1 cellular context compared by ENCODE assay signal in the genomic region with DNA sequence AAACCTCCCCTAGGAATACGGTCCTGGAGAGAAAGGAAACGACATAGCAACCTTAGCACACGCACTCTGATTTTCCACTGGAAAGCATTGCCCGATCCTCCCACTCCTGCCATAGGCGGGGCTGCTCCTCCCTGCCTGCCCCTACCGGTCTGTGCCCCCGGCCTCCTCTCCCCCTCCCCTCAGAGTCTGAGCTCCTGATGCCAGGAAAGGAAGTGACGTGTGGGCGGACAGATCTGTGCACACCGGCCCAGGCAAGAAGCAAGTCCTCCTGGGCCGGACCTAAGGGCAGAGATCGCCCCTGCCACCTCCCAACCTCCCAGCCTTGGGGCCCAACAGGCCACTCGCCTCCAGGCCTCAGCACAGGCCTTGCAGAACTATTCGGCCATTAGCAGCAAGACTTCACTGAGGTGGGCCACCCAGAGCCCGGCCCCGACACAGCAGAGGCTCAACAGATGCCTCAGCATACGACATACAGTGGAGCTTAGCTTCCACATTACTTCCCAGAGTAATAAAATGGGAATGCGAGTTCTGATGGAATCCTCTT.
TF ChIP-seq lines count a peak whose summit lies in the region.

No MANE protein-coding gene starts in this region.

TF ChIP-seq in HepG2, 621 proteins besides CTCF, POLR2A, EP300 and RAD21 (continued from another document and continues in another):
- TF ChIP-seq, protein P1, sequence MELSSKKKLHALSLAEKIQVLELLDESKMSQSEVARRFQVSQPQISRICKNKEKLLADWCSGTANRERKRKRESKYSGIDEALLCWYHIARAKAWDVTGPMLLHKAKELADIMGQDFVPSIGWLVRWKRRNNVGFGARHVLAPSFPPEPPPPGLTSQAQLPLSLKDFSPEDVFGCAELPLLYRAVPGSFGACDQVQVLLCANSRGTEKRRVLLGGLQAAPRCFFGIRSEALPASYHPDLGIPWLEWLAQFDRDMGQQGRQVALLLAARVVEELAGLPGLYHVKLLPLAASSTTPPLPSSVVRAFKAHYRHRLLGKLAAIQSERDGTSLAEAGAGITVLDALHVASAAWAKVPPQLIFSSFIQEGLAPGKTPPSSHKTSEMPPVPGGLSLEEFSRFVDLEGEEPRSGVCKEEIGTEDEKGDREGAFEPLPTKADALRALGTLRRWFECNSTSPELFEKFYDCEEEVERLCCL (CRISPR knock-in tag; IDR thresholded peaks at IDR 0.05; ENCODE audit: borderline replicate concordance): no peak
- TF ChIP-seq, protein P2, sequence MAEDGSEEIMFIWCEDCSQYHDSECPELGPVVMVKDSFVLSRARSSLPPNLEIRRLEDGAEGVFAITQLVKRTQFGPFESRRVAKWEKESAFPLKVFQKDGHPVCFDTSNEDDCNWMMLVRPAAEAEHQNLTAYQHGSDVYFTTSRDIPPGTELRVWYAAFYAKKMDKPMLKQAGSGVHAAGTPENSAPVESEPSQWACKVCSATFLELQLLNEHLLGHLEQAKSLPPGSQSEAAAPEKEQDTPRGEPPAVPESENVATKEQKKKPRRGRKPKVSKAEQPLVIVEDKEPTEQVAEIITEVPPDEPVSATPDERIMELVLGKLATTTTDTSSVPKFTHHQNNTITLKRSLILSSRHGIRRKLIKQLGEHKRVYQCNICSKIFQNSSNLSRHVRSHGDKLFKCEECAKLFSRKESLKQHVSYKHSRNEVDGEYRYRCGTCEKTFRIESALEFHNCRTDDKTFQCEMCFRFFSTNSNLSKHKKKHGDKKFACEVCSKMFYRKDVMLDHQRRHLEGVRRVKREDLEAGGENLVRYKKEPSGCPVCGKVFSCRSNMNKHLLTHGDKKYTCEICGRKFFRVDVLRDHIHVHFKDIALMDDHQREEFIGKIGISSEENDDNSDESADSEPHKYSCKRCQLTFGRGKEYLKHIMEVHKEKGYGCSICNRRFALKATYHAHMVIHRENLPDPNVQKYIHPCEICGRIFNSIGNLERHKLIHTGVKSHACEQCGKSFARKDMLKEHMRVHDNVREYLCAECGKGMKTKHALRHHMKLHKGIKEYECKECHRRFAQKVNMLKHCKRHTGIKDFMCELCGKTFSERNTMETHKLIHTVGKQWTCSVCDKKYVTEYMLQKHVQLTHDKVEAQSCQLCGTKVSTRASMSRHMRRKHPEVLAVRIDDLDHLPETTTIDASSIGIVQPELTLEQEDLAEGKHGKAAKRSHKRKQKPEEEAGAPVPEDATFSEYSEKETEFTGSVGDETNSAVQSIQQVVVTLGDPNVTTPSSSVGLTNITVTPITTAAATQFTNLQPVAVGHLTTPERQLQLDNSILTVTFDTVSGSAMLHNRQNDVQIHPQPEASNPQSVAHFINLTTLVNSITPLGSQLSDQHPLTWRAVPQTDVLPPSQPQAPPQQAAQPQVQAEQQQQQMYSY (CRISPR knock-in tag; IDR thresholded peaks at IDR 0.05): no peak
- TF ChIP-seq TBP (CRISPR knock-in tag; IDR thresholded peaks at IDR 0.05) (no peak), ZNF703 (CRISPR knock-in tag; IDR thresholded peaks at IDR 0.05; ENCODE audit: borderline replicate concordance) (no peak), ZNF432 (CRISPR knock-in tag; IDR thresholded peaks at IDR 0.05; ENCODE audit: borderline replicate concordance) (no peak), POGZ (CRISPR knock-in tag; IDR thresholded peaks at IDR 0.05) (peak; percentile 58), REPIN1 (CRISPR knock-in tag; IDR thresholded peaks at IDR 0.05; ENCODE audit: borderline replicate concordance, low read depth) (no peak), ZNF615 (CRISPR knock-in tag; IDR thresholded peaks at IDR 0.05; ENCODE audit: borderline replicate concordance) (no peak), RBM22 (optimal IDR thresholded peaks at IDR 0.05; ENCODE audit: low read length) (no peak), PAWR (CRISPR knock-in tag; IDR thresholded peaks at IDR 0.05; ENCODE audit: borderline replicate concordance) (no peak), HDAC6 (IDR thresholded peaks at IDR 0.05; ENCODE audit: low read depth, low read length) (no peak), POLR2AphosphoS2 (IDR thresholded peaks at IDR 0.05; ENCODE audit: low read depth, low read length) (no peak), HDAC1 (CRISPR knock-in tag; IDR thresholded peaks at IDR 0.05) (peak; percentile 72; the same call in 1 of the 2 replicates), KLF15 (CRISPR knock-in tag; IDR thresholded peaks at IDR 0.05; ENCODE audit: borderline replicate concordance) (no peak), SMYD3 (CRISPR knock-in tag; IDR thresholded peaks at IDR 0.05) (no peak), ZNF160 (CRISPR knock-in tag; IDR thresholded peaks at IDR 0.05) (0 out of 2 replicates have a peak, but pooled peaks have one; percentile 29), MTA3 (CRISPR knock-in tag; IDR thresholded peaks at IDR 0.05) (no peak), ZNF841 (CRISPR knock-in tag; IDR thresholded peaks at IDR 0.05; ENCODE audit: borderline replicate concordance) (no peak), RORA (CRISPR knock-in tag; IDR thresholded peaks at IDR 0.05) (no peak), NPAS2 (CRISPR knock-in tag; IDR thresholded peaks at IDR 0.05; ENCODE audit: borderline replicate concordance) (no peak), ZNF781 (CRISPR knock-in tag; IDR thresholded peaks at IDR 0.05; ENCODE audit: borderline replicate concordance, not compliant biosample characterization) (no peak), NFE2L1 (CRISPR knock-in tag; IDR thresholded peaks at IDR 0.05; ENCODE audit: borderline replicate concordance) (no peak), NONO (IDR thresholded peaks at IDR 0.05) (no peak), NONO (CRISPR knock-in tag; conservative IDR thresholded peaks at IDR 0.05) (peak; percentile 83; the same call in 1 of the 2 replicates), ZNF761 (CRISPR knock-in tag; conservative IDR thresholded peaks at IDR 0.05) (no peak), SATB2 (CRISPR knock-in tag; IDR thresholded peaks at IDR 0.05) (no peak), SOX5 (CRISPR knock-in tag; IDR thresholded peaks at IDR 0.05; ENCODE audit: borderline replicate concordance) (0 out of 2 replicates have a peak, but pooled peaks have one; percentile 14), MBD4 (IDR thresholded peaks at IDR 0.05; ENCODE audit: borderline replicate concordance, low read length) (no peak), NFIC (IDR thresholded peaks at IDR 0.05; ENCODE audit: low read length) (no peak), HHEX (CRISPR knock-in tag; IDR thresholded peaks at IDR 0.05) (no peak)
- TF ChIP-seq, protein P3, sequence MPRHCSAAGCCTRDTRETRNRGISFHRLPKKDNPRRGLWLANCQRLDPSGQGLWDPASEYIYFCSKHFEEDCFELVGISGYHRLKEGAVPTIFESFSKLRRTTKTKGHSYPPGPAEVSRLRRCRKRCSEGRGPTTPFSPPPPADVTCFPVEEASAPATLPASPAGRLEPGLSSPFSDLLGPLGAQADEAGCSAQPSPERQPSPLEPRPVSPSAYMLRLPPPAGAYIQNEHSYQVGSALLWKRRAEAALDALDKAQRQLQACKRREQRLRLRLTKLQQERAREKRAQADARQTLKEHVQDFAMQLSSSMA (CRISPR knock-in tag; IDR thresholded peaks at IDR 0.05): no peak
- TF ChIP-seq, protein P4, sequence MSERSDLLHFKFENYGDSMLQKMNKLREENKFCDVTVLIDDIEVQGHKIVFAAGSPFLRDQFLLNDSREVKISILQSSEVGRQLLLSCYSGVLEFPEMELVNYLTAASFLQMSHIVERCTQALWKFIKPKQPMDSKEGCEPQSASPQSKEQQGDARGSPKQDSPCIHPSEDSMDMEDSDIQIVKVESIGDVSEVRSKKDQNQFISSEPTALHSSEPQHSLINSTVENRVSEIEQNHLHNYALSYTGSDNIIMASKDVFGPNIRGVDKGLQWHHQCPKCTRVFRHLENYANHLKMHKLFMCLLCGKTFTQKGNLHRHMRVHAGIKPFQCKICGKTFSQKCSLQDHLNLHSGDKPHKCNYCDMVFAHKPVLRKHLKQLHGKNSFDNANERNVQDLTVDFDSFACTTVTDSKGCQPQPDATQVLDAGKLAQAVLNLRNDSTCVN (CRISPR knock-in tag; IDR thresholded peaks at IDR 0.05; ENCODE audit: borderline replicate concordance): no peak
- TF ChIP-seq, protein P5, sequence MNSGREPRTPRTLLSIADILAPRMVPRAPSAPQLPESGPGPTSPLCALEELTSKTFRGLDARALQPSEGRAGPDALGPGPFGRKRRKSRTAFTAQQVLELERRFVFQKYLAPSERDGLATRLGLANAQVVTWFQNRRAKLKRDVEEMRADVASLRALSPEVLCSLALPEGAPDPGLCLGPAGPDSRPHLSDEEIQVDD (CRISPR knock-in tag; IDR thresholded peaks at IDR 0.05; ENCODE audit: borderline replicate concordance): no peak
- TF ChIP-seq, protein P6, sequence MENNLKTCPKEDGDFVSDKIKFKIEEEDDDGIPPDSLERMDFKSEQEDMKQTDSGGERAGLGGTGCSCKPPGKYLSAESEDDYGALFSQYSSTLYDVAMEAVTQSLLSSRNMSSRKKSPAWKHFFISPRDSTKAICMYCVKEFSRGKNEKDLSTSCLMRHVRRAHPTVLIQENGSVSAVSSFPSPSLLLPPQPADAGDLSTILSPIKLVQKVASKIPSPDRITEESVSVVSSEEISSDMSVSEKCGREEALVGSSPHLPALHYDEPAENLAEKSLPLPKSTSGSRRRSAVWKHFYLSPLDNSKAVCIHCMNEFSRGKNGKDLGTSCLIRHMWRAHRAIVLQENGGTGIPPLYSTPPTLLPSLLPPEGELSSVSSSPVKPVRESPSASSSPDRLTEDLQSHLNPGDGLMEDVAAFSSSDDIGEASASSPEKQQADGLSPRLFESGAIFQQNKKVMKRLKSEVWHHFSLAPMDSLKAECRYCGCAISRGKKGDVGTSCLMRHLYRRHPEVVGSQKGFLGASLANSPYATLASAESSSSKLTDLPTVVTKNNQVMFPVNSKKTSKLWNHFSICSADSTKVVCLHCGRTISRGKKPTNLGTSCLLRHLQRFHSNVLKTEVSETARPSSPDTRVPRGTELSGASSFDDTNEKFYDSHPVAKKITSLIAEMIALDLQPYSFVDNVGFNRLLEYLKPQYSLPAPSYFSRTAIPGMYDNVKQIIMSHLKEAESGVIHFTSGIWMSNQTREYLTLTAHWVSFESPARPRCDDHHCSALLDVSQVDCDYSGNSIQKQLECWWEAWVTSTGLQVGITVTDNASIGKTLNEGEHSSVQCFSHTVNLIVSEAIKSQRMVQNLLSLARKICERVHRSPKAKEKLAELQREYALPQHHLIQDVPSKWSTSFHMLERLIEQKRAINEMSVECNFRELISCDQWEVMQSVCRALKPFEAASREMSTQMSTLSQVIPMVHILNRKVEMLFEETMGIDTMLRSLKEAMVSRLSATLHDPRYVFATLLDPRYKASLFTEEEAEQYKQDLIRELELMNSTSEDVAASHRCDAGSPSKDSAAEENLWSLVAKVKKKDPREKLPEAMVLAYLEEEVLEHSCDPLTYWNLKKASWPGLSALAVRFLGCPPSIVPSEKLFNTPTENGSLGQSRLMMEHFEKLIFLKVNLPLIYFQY (CRISPR knock-in tag; IDR thresholded peaks at IDR 0.05; ENCODE audit: borderline replicate concordance): peak; percentile 71; the same call in 1 of the 2 replicates
- TF ChIP-seq, protein P7, sequence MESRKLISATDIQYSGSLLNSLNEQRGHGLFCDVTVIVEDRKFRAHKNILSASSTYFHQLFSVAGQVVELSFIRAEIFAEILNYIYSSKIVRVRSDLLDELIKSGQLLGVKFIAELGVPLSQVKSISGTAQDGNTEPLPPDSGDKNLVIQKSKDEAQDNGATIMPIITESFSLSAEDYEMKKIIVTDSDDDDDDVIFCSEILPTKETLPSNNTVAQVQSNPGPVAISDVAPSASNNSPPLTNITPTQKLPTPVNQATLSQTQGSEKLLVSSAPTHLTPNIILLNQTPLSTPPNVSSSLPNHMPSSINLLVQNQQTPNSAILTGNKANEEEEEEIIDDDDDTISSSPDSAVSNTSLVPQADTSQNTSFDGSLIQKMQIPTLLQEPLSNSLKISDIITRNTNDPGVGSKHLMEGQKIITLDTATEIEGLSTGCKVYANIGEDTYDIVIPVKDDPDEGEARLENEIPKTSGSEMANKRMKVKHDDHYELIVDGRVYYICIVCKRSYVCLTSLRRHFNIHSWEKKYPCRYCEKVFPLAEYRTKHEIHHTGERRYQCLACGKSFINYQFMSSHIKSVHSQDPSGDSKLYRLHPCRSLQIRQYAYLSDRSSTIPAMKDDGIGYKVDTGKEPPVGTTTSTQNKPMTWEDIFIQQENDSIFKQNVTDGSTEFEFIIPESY (CRISPR knock-in tag; IDR thresholded peaks at IDR 0.05): no peak
- TF ChIP-seq, protein P8, sequence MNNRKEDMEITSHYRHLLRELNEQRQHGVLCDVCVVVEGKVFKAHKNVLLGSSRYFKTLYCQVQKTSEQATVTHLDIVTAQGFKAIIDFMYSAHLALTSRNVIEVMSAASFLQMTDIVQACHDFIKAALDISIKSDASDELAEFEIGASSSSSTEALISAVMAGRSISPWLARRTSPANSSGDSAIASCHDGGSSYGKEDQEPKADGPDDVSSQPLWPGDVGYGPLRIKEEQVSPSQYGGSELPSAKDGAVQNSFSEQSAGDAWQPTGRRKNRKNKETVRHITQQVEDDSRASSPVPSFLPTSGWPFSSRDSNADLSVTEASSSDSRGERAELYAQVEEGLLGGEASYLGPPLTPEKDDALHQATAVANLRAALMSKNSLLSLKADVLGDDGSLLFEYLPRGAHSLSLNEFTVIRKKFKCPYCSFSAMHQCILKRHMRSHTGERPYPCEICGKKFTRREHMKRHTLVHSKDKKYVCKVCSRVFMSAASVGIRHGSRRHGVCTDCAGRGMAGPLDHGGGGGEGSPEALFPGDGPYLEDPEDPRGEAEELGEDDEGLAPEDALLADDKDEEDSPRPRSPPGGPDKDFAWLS (CRISPR knock-in tag; IDR thresholded peaks at IDR 0.05; ENCODE audit: borderline replicate concordance): no peak
- TF ChIP-seq, protein P9, sequence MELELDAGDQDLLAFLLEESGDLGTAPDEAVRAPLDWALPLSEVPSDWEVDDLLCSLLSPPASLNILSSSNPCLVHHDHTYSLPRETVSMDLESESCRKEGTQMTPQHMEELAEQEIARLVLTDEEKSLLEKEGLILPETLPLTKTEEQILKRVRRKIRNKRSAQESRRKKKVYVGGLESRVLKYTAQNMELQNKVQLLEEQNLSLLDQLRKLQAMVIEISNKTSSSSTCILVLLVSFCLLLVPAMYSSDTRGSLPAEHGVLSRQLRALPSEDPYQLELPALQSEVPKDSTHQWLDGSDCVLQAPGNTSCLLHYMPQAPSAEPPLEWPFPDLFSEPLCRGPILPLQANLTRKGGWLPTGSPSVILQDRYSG (CRISPR knock-in tag; IDR thresholded peaks at IDR 0.05): no peak
- TF ChIP-seq, protein P10, sequence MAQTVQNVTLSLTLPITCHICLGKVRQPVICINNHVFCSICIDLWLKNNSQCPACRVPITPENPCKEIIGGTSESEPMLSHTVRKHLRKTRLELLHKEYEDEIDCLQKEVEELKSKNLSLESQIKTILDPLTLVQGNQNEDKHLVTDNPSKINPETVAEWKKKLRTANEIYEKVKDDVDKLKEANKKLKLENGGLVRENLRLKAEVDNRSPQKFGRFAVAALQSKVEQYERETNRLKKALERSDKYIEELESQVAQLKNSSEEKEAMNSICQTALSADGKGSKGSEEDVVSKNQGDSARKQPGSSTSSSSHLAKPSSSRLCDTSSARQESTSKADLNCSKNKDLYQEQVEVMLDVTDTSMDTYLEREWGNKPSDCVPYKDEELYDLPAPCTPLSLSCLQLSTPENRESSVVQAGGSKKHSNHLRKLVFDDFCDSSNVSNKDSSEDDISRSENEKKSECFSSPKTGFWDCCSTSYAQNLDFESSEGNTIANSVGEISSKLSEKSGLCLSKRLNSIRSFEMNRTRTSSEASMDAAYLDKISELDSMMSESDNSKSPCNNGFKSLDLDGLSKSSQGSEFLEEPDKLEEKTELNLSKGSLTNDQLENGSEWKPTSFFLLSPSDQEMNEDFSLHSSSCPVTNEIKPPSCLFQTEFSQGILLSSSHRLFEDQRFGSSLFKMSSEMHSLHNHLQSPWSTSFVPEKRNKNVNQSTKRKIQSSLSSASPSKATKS (CRISPR knock-in tag; IDR thresholded peaks at IDR 0.05): no peak
